In the genomic region with DNA sequence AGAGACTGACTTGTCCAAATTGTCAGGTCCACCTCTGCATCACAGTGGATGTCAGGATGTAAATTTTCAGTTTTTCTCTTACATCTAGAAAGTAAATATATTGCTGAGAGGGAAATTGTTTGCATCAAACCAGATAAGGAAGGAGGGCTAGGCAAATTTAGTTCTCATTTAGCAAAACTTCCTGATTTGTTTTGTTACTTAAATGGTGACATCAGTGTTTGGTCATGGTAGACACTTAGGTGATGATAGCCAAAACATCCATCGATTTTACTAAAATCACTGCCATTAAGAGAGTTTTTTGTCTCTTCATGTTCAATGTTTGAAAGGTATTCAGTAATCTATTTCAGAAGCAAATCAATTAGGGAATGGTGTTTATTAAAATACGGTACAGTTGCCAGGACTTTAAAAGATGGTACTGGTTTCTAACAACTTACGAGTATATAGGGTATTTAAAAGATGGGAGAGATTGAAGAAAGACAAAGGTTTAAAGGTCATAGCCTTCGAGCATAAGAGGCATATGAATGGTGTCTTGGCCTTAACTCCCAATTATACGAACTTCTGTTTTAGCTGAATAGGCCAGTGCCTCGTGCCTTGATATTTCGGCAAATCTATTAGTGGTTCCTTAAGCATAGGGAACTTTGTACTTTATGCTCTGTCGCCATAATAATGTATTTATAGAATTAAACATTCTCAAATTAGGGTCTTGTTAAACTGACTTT, we compare ENCODE assay signal across 10 cellular contexts. TPM values are rescaled to one million over a fixed set of nuclear protein-coding genes. Genes with fewer than 3 reads are reported as not detected.
DNase-seq lines count a peak whose midpoint lies in the region; ATAC-seq, FAIRE-seq and TF ChIP-seq lines count a peak whose summit lies in the region.
"Had no signal": no experiment of that assay in that cellular context is flagged by ENCODE, and none has a peak within 500 bp of the region (broad histone marks: within the 10 kb centered on the region; RNA-seq: fewer than 3 reads in every experiment).

No MANE protein-coding gene starts in this region.

- in situ Hi-C loops in GM13977 (cut with MboI; ENCODE audit: low pct_unique_long_range_greater_than_20kb, low sequenced_read_pairs, unreplicated experiment) = no loop called here

- FAIRE-seq in keratinocyte (lab: Jason Lieb, UNC) = no peak

- no peak overlapping the region for H2AFZ ChIP-seq in keratinocyte (ENCODE audit: control insufficient read depth, low read length)

- H4K20me1 ChIP-seq in keratinocyte (ENCODE audit: control insufficient read depth, extremely low read depth, insufficient read depth, low read length) = peaks cover 25% of the 10 kb centered on the region

- dilution Hi-C loops in keratinocyte (cut with MboI; ENCODE audit: extremely low pct_ligation_motif_present, low sequenced_read_pairs) = loop anchor here (5.0 kb wide), 1 partner anchor 76 kb away; no protein-coding TSS in a partner anchor

- H3K27me3 ChIP-seq in heart right ventricle = no peaks in the 10 kb centered on the region
- no peaks in the 10 kb centered on the region for H3K27me3 ChIP-seq in keratinocyte (ENCODE audit: control insufficient read depth, extremely low read depth, insufficient read depth, low read length)
- no peaks in the 10 kb centered on the region for H3K27me3 ChIP-seq in upper lobe of right lung

- H3K4me1 ChIP-seq in heart right ventricle (peaks cover 3 to 76% (median 66%) of the 10 kb centered on the region in 9 donors), keratinocyte (ENCODE audit: control insufficient read depth, extremely low read depth, insufficient read depth, low read length) (peaks cover 33% of the 10 kb centered on the region), upper lobe of right lung (peaks cover 33% of the 10 kb centered on the region)

- peaks cover 50% of the 10 kb centered on the region for H3K79me2 ChIP-seq in keratinocyte (ENCODE audit: control insufficient read depth, insufficient read depth, low read length)

- peaks cover 0 to 27% (median 0%) of the 10 kb centered on the region in 9 donors for H3K36me3 ChIP-seq in heart right ventricle
- peaks cover 11 to 15% of the 10 kb centered on the region in 2 experiments for H3K36me3 ChIP-seq in keratinocyte (ENCODE audit: control insufficient read depth in 2 of 2, extremely low read depth in 1 of 2, insufficient read depth in 2 of 2, low read length in 2 of 2)
- H3K36me3 ChIP-seq in upper lobe of right lung = peaks cover 11% of the 10 kb centered on the region

- TF ChIP-seq CTCF in heart right ventricle (IDR thresholded peaks at IDR 0.05) (no peak), keratinocyte (optimal IDR thresholded peaks at IDR 0.05 in 1 of 3, IDR thresholded peaks at IDR 0.05 in 1 of 3, conservative IDR thresholded peaks at IDR 0.05 in 1 of 3; ENCODE audit: extremely low read depth in 1 of 3, insufficient read depth in 2 of 3, low read length in 3 of 3) (no peak), upper lobe of right lung (IDR thresholded peaks at IDR 0.05) (no peak), GM13977 (IDR thresholded peaks at IDR 0.05; ENCODE audit: extremely low read depth, insufficient read depth, missing control alignments) (no peak)

- peak overlapping the region; percentile 91 for H3K4me3 Mint-ChIP-seq in activated naive CD8-positive, alpha-beta T cell

- DNase-seq in heart right ventricle = no peak
- no peak for DNase-seq in left ventricle myocardium superior
- no peak for DNase-seq in keratinocyte (ENCODE audit: low read depth, low spot score)
- DNase-seq in upper lobe of right lung = no peak
- DNase-seq in activated gamma-delta T cell treated with Interleukin-2 at 50 U/mL for 16 hours = no peak
- no peak for DNase-seq in GM13977 (ENCODE audit: low spot score)
- DNase-seq: kidney glomerular epithelial cell, NCI-H146 had no signal

- no peak for ATAC-seq in heart right ventricle
- no peak for ATAC-seq in left ventricle myocardium superior
- no peak for ATAC-seq in upper lobe of right lung
- ATAC-seq in GM18505 (IDR thresholded peaks at IDR 0.05; ENCODE audit: unreplicated experiment) = no peak

- H3K9me1 ChIP-seq in keratinocyte (ENCODE audit: control insufficient read depth, extremely low read depth, insufficient read depth, low read length) = peaks cover 4% of the 10 kb centered on the region

- no peaks in the 10 kb centered on the region for H3K27me3 Mint-ChIP-seq in activated naive CD8-positive, alpha-beta T cell

- H3K27ac Mint-ChIP-seq in activated naive CD8-positive, alpha-beta T cell = peak overlapping the region; percentile 92

- peaks cover 46% of the 10 kb centered on the region for H3K4me1 Mint-ChIP-seq in activated naive CD8-positive, alpha-beta T cell (ENCODE audit: low read depth)

- H3K27ac ChIP-seq in heart right ventricle = peak overlapping the region in 7 of 10 donors; percentile 92 to 97 (median 95)
- H3K27ac ChIP-seq in keratinocyte (ENCODE audit: control insufficient read depth, insufficient read depth, low read length) = peak overlapping the region; percentile 96
- H3K27ac ChIP-seq in upper lobe of right lung = peak overlapping the region; percentile 90

- peaks cover 23% of the 10 kb centered on the region for H3K36me3 Mint-ChIP-seq in activated naive CD8-positive, alpha-beta T cell

- H3K9me3 ChIP-seq in heart right ventricle = no peaks in the 10 kb centered on the region
- H3K9me3 ChIP-seq in keratinocyte (ENCODE audit: control insufficient read depth, low read depth, low read length) = no peaks in the 10 kb centered on the region
- H3K9me3 ChIP-seq in upper lobe of right lung = no peaks in the 10 kb centered on the region

- no peaks in the 10 kb centered on the region for H3K9me3 Mint-ChIP-seq in activated naive CD8-positive, alpha-beta T cell (ENCODE audit: low read depth)

- intact Hi-C loops in heart right ventricle (cut with DNase I) (loop anchor here in 3 of 10 donors (2.0 kb wide), 2 partner anchors 13 to 15 kb away; no protein-coding TSS in a partner anchor), left ventricle myocardium superior (cut with micrococcal nuclease) (no loop called here), upper lobe of right lung (cut with DNase I) (loop anchor here (5.0 kb wide), 1 partner anchor 51 kb away; no protein-coding TSS in a partner anchor)

- TF ChIP-seq POLR2A in GM18505 (IDR thresholded peaks at IDR 0.05; ENCODE audit: borderline replicate concordance, extremely low read depth, insufficient read depth, insufficient read length) = no peak

- H3K4me3 ChIP-seq in heart right ventricle = peak overlapping the region in 9 of 10 donors; percentile 65 to 94 (median 83)
- H3K4me3 ChIP-seq in keratinocyte (ENCODE audit: control insufficient read depth in 2 of 3, extremely low read depth in 1 of 3, insufficient read depth in 2 of 3, low read depth in 1 of 3, low read length in 3 of 3) = peak overlapping the region; percentile 81 to 96 (median 89)
- H3K4me3 ChIP-seq in upper lobe of right lung = peak overlapping the region; percentile 88

- WGBS in heart right ventricle, 2 donors = 65 to 68% methylated on average over 8 of the region's 8 CpGs

- H3K4me2 ChIP-seq in keratinocyte (ENCODE audit: control insufficient read depth, extremely low read depth, insufficient read depth, low read depth, low read length) = peak overlapping the region; percentile 98

- H3K9ac ChIP-seq in keratinocyte (ENCODE audit: control insufficient read depth, extremely low read depth, insufficient read depth, low read length) = peak overlapping the region; percentile 97

RNA-seq across cellular contexts. Expression of gene IER5, which starts 3.0 kb away (rescaled TPM):
- total RNA-seq in heart right ventricle = 10 to 100 TPM; 10.7 to 87.5 (median 18.7) TPM
- 10 to 100 TPM; 16.3 to 21.7 TPM for polyA plus RNA-seq in heart right ventricle
- 15.9 TPM for total RNA-seq in left ventricle myocardium superior
- 18.1 to 22.5 TPM (median 20.0 TPM) in 3 replicates for polyA plus RNA-seq in keratinocyte
- polyA plus RNA-seq in keratinocyte (2011; ENCODE audit: low read depth) = 27.9 TPM
- 8.6 and 9.8 TPM in 2 replicates for polyA plus RNA-seq in keratinocyte (2011; cell fraction: cytosol; rRNA removed)
- polyA plus RNA-seq in keratinocyte (2011; cell fraction: nucleus; rRNA removed) = 32.8 and 33.5 TPM in 2 replicates
- 23.4 and 50.4 TPM in 2 replicates for polyA plus RNA-seq in keratinocyte (2012; ENCODE audit: low replicate concordance)
- 11.6 to 12.8 TPM (median 12.6 TPM) in 3 replicates for polyA minus RNA-seq in keratinocyte
- 27.2 TPM for polyA minus RNA-seq in keratinocyte (2011; cell fraction: cytosol; rRNA and poly(A)+ RNA removed)
- 23.8 and 28.0 TPM in 2 replicates for polyA minus RNA-seq in keratinocyte (2011; cell fraction: nucleus; rRNA and poly(A)+ RNA removed)
- total RNA-seq in upper lobe of right lung = 32.0 TPM

RNA-seq across cellular contexts. Expression of gene MR1, which starts 57.7 kb away (rescaled TPM):
- 1 to 10 TPM; 1.8 to 8.2 (median 3.2) TPM for total RNA-seq in heart right ventricle
- 1 to 10 TPM in 1 of 2 donors, under 1 TPM in 1; 0.88 to 2.1 TPM for polyA plus RNA-seq in heart right ventricle
- total RNA-seq in left ventricle myocardium superior = 3.4 TPM
- polyA plus RNA-seq in keratinocyte = 24.0 to 51.5 TPM (median 32.3 TPM) in 3 replicates
- polyA plus RNA-seq in keratinocyte (2011; ENCODE audit: low read depth) = 9.9 TPM
- 14.8 and 24.6 TPM in 2 replicates for polyA plus RNA-seq in keratinocyte (2011; cell fraction: cytosol; rRNA removed)
- polyA plus RNA-seq in keratinocyte (2011; cell fraction: nucleus; rRNA removed) = 63.0 and 68.6 TPM in 2 replicates
- 16.5 and 17.2 TPM in 2 replicates for polyA plus RNA-seq in keratinocyte (2012; ENCODE audit: low replicate concordance)
- polyA minus RNA-seq in keratinocyte = 9.3 to 26.3 TPM (median 23.3 TPM) in 3 replicates
- polyA minus RNA-seq in keratinocyte (2011; cell fraction: cytosol; rRNA and poly(A)+ RNA removed) = 10.9 TPM
- polyA minus RNA-seq in keratinocyte (2011; cell fraction: nucleus; rRNA and poly(A)+ RNA removed) = 54.3 and 63.7 TPM in 2 replicates
- total RNA-seq in upper lobe of right lung = 45.0 TPM
